In the genomic region with DNA sequence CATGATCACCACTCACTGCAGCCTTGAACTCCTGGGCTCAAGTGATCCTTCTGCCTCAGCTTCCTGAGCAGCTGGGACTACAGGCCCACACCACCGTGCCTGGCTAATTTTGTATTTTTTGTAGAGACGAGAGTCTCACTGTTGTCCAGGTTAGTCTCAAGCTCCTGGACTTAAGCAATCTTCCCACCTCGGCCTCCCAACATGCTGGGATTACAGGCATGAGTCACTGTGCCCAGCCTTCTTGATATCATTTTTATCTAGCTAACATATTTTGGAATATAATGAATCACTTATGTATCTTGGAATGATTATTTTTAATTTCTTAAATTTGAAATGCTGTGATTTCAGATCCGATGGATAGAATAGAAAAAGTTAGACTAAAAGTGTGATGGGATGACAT, we compare ENCODE assay signal across 23 cellular contexts. TPM values are rescaled to one million over a fixed set of nuclear protein-coding genes. Genes with fewer than 3 reads are reported as not detected.
DNase-seq lines count a peak whose midpoint lies in the region; ATAC-seq and TF ChIP-seq lines count a peak whose summit lies in the region.
"Had no signal": no experiment of that assay in that cellular context is flagged by ENCODE, and none has a peak within 500 bp of the region (broad histone marks: within the 10 kb centered on the region; RNA-seq: fewer than 3 reads in every experiment).

No MANE protein-coding gene starts in this region.

- H3K27me3 ChIP-seq in PC-3 (ENCODE audit: low read length) (no peaks in the 10 kb centered on the region), brain microvascular endothelial cell (replicated peaks) (no peaks in the 10 kb centered on the region), thyroid gland (no peaks in the 10 kb centered on the region)
- H3K27me3 ChIP-seq: BLaER1 treated with 17β-estradiol and CSF1 and Interleukin-3, amounts not matched to agents 10 nM and 100 nM had no signal

- H3K9ac ChIP-seq in PC-3 (ENCODE audit: low read length), result no peak overlapping the region
- H3K9ac ChIP-seq: BLaER1 treated with 17β-estradiol and CSF1 and Interleukin-3, amounts not matched to agents 10 nM and 100 nM; KMS-11 had no signal

- peaks cover 5% of the 10 kb centered on the region for H3F3A ChIP-seq in PC-3 (ENCODE audit: low read length, unreplicated experiment)

- H3K36me3 ChIP-seq in PC-3 (ENCODE audit: low read depth, low read length) (no peaks in the 10 kb centered on the region; the same call in 1 of the 2 replicates), brain microvascular endothelial cell (replicated peaks) (no peaks in the 10 kb centered on the region), thyroid gland (no peaks in the 10 kb centered on the region)
- H3K36me3 ChIP-seq: BLaER1 treated with 17β-estradiol and CSF1 and Interleukin-3, amounts not matched to agents 10 nM and 100 nM had no signal

- ATAC-seq in PC-3 (no peak), HG02938 (IDR thresholded peaks at IDR 0.05; ENCODE audit: unreplicated experiment) (no peak)

- WGBS in thyroid gland, 2 donors, result 86 to 88% methylated on average over 4 of the region's 4 CpGs

- H3K9me2 ChIP-seq in PC-3 (replicated peaks; ENCODE audit: low read length), result no peaks in the 10 kb centered on the region

- POLR2A ChIA-PET in PC-3 (lab: Charles Lee; ENCODE audit: unreplicated experiment), result interaction anchor here (1.6 kb wide), 1 partner anchor 10 kb away, joined by 4 read pairs; no protein-coding TSS in a partner anchor

- peak overlapping the region; percentile 75 for H3K4me2 ChIP-seq in PC-3 (ENCODE audit: low read length)
- H3K4me2 ChIP-seq: BLaER1 treated with 17β-estradiol and CSF1 and Interleukin-3, amounts not matched to agents 10 nM and 100 nM; KMS-11; PC-9 had no signal

- H4K20me1 ChIP-seq in PC-3 (ENCODE audit: low read length), result no peaks in the 10 kb centered on the region
- H4K20me1 ChIP-seq: BLaER1 treated with 17β-estradiol and CSF1 and Interleukin-3, amounts not matched to agents 10 nM and 100 nM had no signal

- H3K27ac ChIP-seq in PC-3 (ENCODE audit: low read length) (peak overlapping the region; percentile 85), brain microvascular endothelial cell (no peak overlapping the region), thyroid gland (no peak overlapping the region)
- H3K27ac ChIP-seq: BLaER1 treated with 17β-estradiol and CSF1 and Interleukin-3, amounts not matched to agents 10 nM and 100 nM; KMS-11; PC-9 had no signal

- no peak for TF ChIP-seq POLR2A in thyroid gland (IDR thresholded peaks at IDR 0.05)

- CTCF ChIA-PET in PC-3 (lab: Charles Lee), result interaction anchor here (1.6 kb wide), 1 partner anchor 19 kb away, joined by 15 read pairs; a partner anchor contains a TSS

- H3K4me1 ChIP-seq in PC-3 (ENCODE audit: insufficient read depth, low read length), result peaks cover 51% of the 10 kb centered on the region
- H3K4me1 ChIP-seq in thyroid gland, result peaks cover 8 to 10% of the 10 kb centered on the region in 2 donors

- in situ Hi-C loops in brain microvascular endothelial cell (cut with HindIII; ENCODE audit: low pct_ligation_motif_present, low sequenced_read_pairs), result no loop called here

- no peaks in the 10 kb centered on the region for H3K79me2 ChIP-seq in PC-3 (ENCODE audit: low read length)

- DNase-seq in A172 (ENCODE audit: low spot score), result peak; percentile 16
- DNase-seq in PC-3, result peak; percentile 52
- DNase-seq in brain microvascular endothelial cell, result peak; percentile 44
- peak; percentile 60 for DNase-seq in iris pigment epithelial cell (ENCODE audit: low read depth)
- no peak for DNase-seq in Ammon's horn (ENCODE audit: low spot score)
- no peak for DNase-seq in NCI-H1105 (lab: John Stamatoyannopoulos, UW)
- DNase-seq in thyroid gland, result no peak
- DNase-seq: 8988T; CD4-positive, alpha-beta T cell; NCI-H1092; NCI-H1436; NCI-H187; NCI-H2081 treated with DMSO at 0.1 percent for 48 hours; NCI-H446 treated with DMSO at 0.1 percent for 48 hours; NCI-H526; NCI-H82; NK-92 treated with Interleukin-12 subunit alpha and Interleukin-12 subunit beta, amount 100 ng/mL, for 24 hours; PC-9; SHP77; SW 1271 had no signal

- BruUV-seq in PC-3 (replicated peaks; lab: Mats Ljungman, UMichigan), result no TSS peak

- no peak overlapping the region for H2AFZ ChIP-seq in PC-3 (ENCODE audit: low read length)
- H2AFZ ChIP-seq: PC-9 had no signal

- H3K4me3 ChIP-seq in PC-3 (ENCODE audit: low read length) (no peak overlapping the region), brain microvascular endothelial cell (ENCODE audit: low read depth, low read length) (no peak overlapping the region), thyroid gland (replicated peaks in 1 of 3) (no peak overlapping the region)
- H3K4me3 ChIP-seq: BLaER1 treated with 17β-estradiol and CSF1 and Interleukin-3, amounts not matched to agents 10 nM and 100 nM; PC-9 had no signal

- intact Hi-C loops in PC-3 (cut with micrococcal nuclease), result loop anchor here (2.0 kb wide), 1 partner anchor 121 kb away; no protein-coding TSS in a partner anchor
- intact Hi-C loops in thyroid gland (cut with DNase I), result no loop called here

- no peak for TF ChIP-seq CTCF in PC-3 (conservative IDR thresholded peaks at IDR 0.05; ENCODE audit: low read depth, low read length)
- TF ChIP-seq CTCF in brain microvascular endothelial cell (IDR thresholded peaks at IDR 0.05; ENCODE audit: low read depth, low read length, missing control alignments), result no peak
- TF ChIP-seq CTCF in thyroid gland (IDR thresholded peaks at IDR 0.05), result no peak

- H3K9me3 ChIP-seq in PC-3 (ENCODE audit: low read length), result peaks cover 5% of the 10 kb centered on the region; the same call in 1 of the 2 replicates
- peaks cover 3% of the 10 kb centered on the region for H3K9me3 ChIP-seq in thyroid gland

RNA-seq across cellular contexts. Expression of a gene that starts 18.4 kb away (rescaled TPM):
- total RNA-seq in A172 (2014; rRNA removed; shearing (Covaris generic)), result 53.5 and 62.1 TPM in 2 replicates
- total RNA-seq in PC-3 (2014; rRNA removed) (23.7 and 25.1 TPM in 2 replicates), thyroid gland (10 to 100 TPM; 30.6 to 87.6 (median 43.4) TPM)

Comparison
In these comparisons a context has a peak if more than half of its experiments do, and no peak if none do; other contexts are left out.
1. DNase-seq: peak in A172 (single experiment), PC-3 (single experiment), brain microvascular endothelial cell (single experiment) and iris pigment epithelial cell (single experiment); none in Ammon's horn (single experiment), NCI-H1105 (single experiment) and thyroid gland (0 of 2).